Comparison of ENCODE assay signal across 19 cellular contexts in genomic region chr17:65117384-65118035, GRCh38.
"Had no signal": no experiment of that assay in that cellular context is flagged by ENCODE, and none has a peak within 500 bp of the region (broad histone marks: within the 10 kb centered on the region; RNA-seq: fewer than 3 reads in every experiment).

No MANE protein-coding gene starts in this region.

- H3K27ac ChIP-seq: colonic mucosa, esophagus squamous epithelium, gastroesophageal sphincter, right atrium auricular region, suprapubic skin, thyroid gland had no signal

- H3K9me3 ChIP-seq: colonic mucosa, esophagus squamous epithelium, gastroesophageal sphincter, right atrium auricular region, suprapubic skin, thyroid gland had no signal

- FAIRE-seq: keratinocyte, urothelium cell line had no signal

- H3K4me2 ChIP-seq: smooth muscle cell had no signal

- H3K4me1 ChIP-seq: colonic mucosa, right atrium auricular region had no signal

- ATAC-seq: gastroesophageal sphincter; left ventricle myocardium superior; stimulated activated naive CD8-positive, alpha-beta T cell treated with anti-CD3 and anti-CD28 coated beads, Interleukin-15, Interleukin-2, amounts not matched to agents 100 U/mL and 50 U/mL, for 24 hours had no signal

- H3K4me3 ChIP-seq: colonic mucosa, esophagus squamous epithelium, gastroesophageal sphincter, lung, right atrium auricular region, smooth muscle cell, suprapubic skin, thyroid gland had no signal

- DNase-seq: colonic mucosa; dermis blood vessel endothelial cell; esophagus squamous epithelium; foreskin fibroblast; glutamatergic neuron; left ventricle myocardium superior; mesenchymal stem cell; midbrain; nephron progenitor cell; stimulated activated CD4-positive, alpha-beta T cell treated with anti-CD3 and anti-CD28 coated beads, Interleukin-2, amount 100 ng/mL, for 48 hours; stimulated activated naive CD8-positive, alpha-beta T cell treated with anti-CD3 and anti-CD28 coated beads, Interleukin-15, Interleukin-2, amounts not matched to agents 100 U/mL and 50 U/mL, for 24 hours; thyroid gland had no signal

- H3K36me3 ChIP-seq: colonic mucosa, esophagus squamous epithelium, gastroesophageal sphincter, right atrium auricular region, suprapubic skin, thyroid gland had no signal

- H3K27me3 ChIP-seq: colonic mucosa, gastroesophageal sphincter, right atrium auricular region, suprapubic skin, thyroid gland had no signal
